ENCODE assay signal across 22 cellular contexts in genomic region chr7:139989366-139990141, GRCh38.
DNase-seq lines count a peak whose midpoint lies in the region; ATAC-seq, FAIRE-seq and TF ChIP-seq lines count a peak whose summit lies in the region.
"Had no signal": no experiment of that assay in that cellular context is flagged by ENCODE, and none has a peak within 500 bp of the region (broad histone marks: within the 10 kb centered on the region; RNA-seq: fewer than 3 reads in every experiment).

No MANE protein-coding gene starts in this region.

- H3F3A ChIP-seq in MM.1S (ENCODE audit: insufficient read depth, low read length): no peaks in the 10 kb centered on the region

- no peaks in the 10 kb centered on the region for H3K27me3 ChIP-seq in CD4-positive, CD25-positive, alpha-beta regulatory T cell (ENCODE audit: control insufficient read depth, insufficient read depth, low read length)
- H3K27me3 ChIP-seq in H9 (ENCODE audit: insufficient read depth, low read length): no peaks in the 10 kb centered on the region; the same call in 1 of the 2 replicates
- peaks cover 0 to 19% of the 10 kb centered on the region in 2 experiments; a peak in 3 of 5 replicates for H3K27me3 ChIP-seq in K562 (ENCODE audit: control insufficient read depth in 2 of 2, insufficient read depth in 2 of 2, low read length in 2 of 2)
- no peaks in the 10 kb centered on the region for H3K27me3 ChIP-seq in MM.1S (replicated peaks; ENCODE audit: insufficient read depth, low read length)
- H3K27me3 ChIP-seq in thyroid gland: no peaks in the 10 kb centered on the region

- H3K27ac ChIP-seq in CD4-positive, CD25-positive, alpha-beta regulatory T cell (ENCODE audit: insufficient read depth, low read length, poor library complexity, severe bottlenecking): no peak overlapping the region
- H3K27ac ChIP-seq in H9 (ENCODE audit: insufficient read length, low read depth, low read length): no peak overlapping the region
- no peak overlapping the region for H3K27ac ChIP-seq in K562 (ENCODE audit: extremely low read depth, low read depth, low read length)
- H3K27ac ChIP-seq in MM.1S (ENCODE audit: low read length): no peak overlapping the region
- no peak overlapping the region for H3K27ac ChIP-seq in thyroid gland

- no peaks in the 10 kb centered on the region for H3K9me1 ChIP-seq in K562 (ENCODE audit: control insufficient read depth, insufficient read depth, low read length)

- H2AK5ac ChIP-seq in H9 (ENCODE audit: insufficient read length, low read length): no peak overlapping the region

- no peak overlapping the region for H4K8ac ChIP-seq in H9 (replicated peaks; ENCODE audit: insufficient read length, low read depth, low read length)

- H2BK120ac ChIP-seq in H9 (ENCODE audit: low read depth, low read length, poor library complexity, severe bottlenecking): no peak overlapping the region

- no peak for TF ChIP-seq POLR2A in K562 (conservative IDR thresholded peaks at IDR 0.05)
- TF ChIP-seq POLR2A in thyroid gland (IDR thresholded peaks at IDR 0.05): no peak

- H3K23ac ChIP-seq in H9 (ENCODE audit: insufficient read length, low read depth, low read length): no peak overlapping the region

- H3K27me3 Mint-ChIP-seq in CD4-positive, CD25-positive, alpha-beta regulatory T cell: peaks cover 2% of the 10 kb centered on the region
- peaks cover 3% of the 10 kb centered on the region; the same call in 1 of the 2 replicates for H3K27me3 Mint-ChIP-seq in H9 (ENCODE audit: low read depth)
- H3K27me3 Mint-ChIP-seq in nephron (ENCODE audit: low read depth): peaks cover 3% of the 10 kb centered on the region
- H3K27me3 Mint-ChIP-seq: CD4-positive, alpha-beta memory T cell had no signal

- no peak for TF ChIP-seq CTCF in H9 (conservative IDR thresholded peaks at IDR 0.05)
- TF ChIP-seq CTCF in K562 (IDR thresholded peaks at IDR 0.05 in 2 of 3, conservative IDR thresholded peaks at IDR 0.05 in 1 of 3; ENCODE audit: insufficient read depth in 2 of 3, low read depth in 1 of 3, low read length in 3 of 3): no peak
- no peak for TF ChIP-seq CTCF in nephron (IDR thresholded peaks at IDR 0.05; ENCODE audit: unreplicated experiment in 3 of 3)
- TF ChIP-seq CTCF in MM.1S (IDR thresholded peaks at IDR 0.05; ENCODE audit: low read length): no peak
- no peak for TF ChIP-seq CTCF in thyroid gland (IDR thresholded peaks at IDR 0.05)

- POLR2A ChIA-PET in K562 (lab: Yijun Ruan, JAX): interaction anchor here (1.3 to 4.2 kb wide), 4 partner anchors 9 to 211 kb away, joined by 3 to 26 read pairs (median 6); no protein-coding TSS in a partner anchor

- WGBS in H9 (ENCODE audit: extremely low coverage, insufficient read length, low lambda C conversion rate): no CpG with 5 or more reads among the region's 12 CpGs
- WGBS in K562 (ENCODE audit: insufficient coverage, low coverage, missing lambda C conversion rate): 39% methylated on average over 12 of the region's 12 CpGs
- 79% methylated on average over 11 to 12 of the region's 12 CpGs for WGBS in thyroid gland, 2 donors

- no peaks in the 10 kb centered on the region for H3K9me3 ChIP-seq in CD4-positive, CD25-positive, alpha-beta regulatory T cell (ENCODE audit: control insufficient read depth in 2 of 2, low read length in 2 of 2)
- H3K9me3 ChIP-seq in H9 (ENCODE audit: control insufficient read depth, low read depth, low read length) (no peaks in the 10 kb centered on the region), K562 (replicated peaks; ENCODE audit: control insufficient read depth, insufficient read depth, low read depth, low read length) (no peaks in the 10 kb centered on the region), MM.1S (replicated peaks; ENCODE audit: insufficient read depth, low read length) (no peaks in the 10 kb centered on the region), thyroid gland (no peaks in the 10 kb centered on the region)

- no peak overlapping the region for H3K9ac ChIP-seq in H9 (ENCODE audit: extremely low read depth, insufficient read length, low read length)
- peak overlapping the region in 1 of 2 experiments; percentile 53; a peak in 1 of 4 replicates for H3K9ac ChIP-seq in K562 (ENCODE audit: insufficient read depth in 1 of 2, low read depth in 2 of 2, low read length in 2 of 2)
- H3K9ac ChIP-seq in MM.1S (ENCODE audit: low read length): no peak overlapping the region

- H3K4me1 ChIP-seq in CD4-positive, CD25-positive, alpha-beta regulatory T cell (ENCODE audit: control insufficient read depth, insufficient read depth, low read length, poor library complexity, severe bottlenecking): no peaks in the 10 kb centered on the region
- no peaks in the 10 kb centered on the region for H3K4me1 ChIP-seq in H9 (ENCODE audit: insufficient read depth, low read length)
- H3K4me1 ChIP-seq in K562 (replicated peaks in 1 of 2; ENCODE audit: control insufficient read depth in 2 of 2, insufficient read depth in 2 of 2, low read length in 2 of 2): peaks cover 0 to 8% of the 10 kb centered on the region in 2 experiments; a peak in 3 of 5 replicates
- H3K4me1 ChIP-seq in MM.1S (ENCODE audit: low read length): no peaks in the 10 kb centered on the region
- no peaks in the 10 kb centered on the region for H3K4me1 ChIP-seq in thyroid gland

- in situ Hi-C loops in K562 (cut with MboI): no loop called here

- no peaks in the 10 kb centered on the region for H3K36me3 ChIP-seq in CD4-positive, CD25-positive, alpha-beta regulatory T cell (ENCODE audit: control insufficient read depth, insufficient read depth, low read length)
- H3K36me3 ChIP-seq in K562 (ENCODE audit: control insufficient read depth, insufficient read depth, low read length) (no peaks in the 10 kb centered on the region), MM.1S (replicated peaks; ENCODE audit: insufficient read depth, low read length) (no peaks in the 10 kb centered on the region), thyroid gland (no peaks in the 10 kb centered on the region)

- ATAC-seq in CD4-positive, CD25-positive, alpha-beta regulatory T cell (ENCODE audit: low read depth in 2 of 2): no peak
- ATAC-seq in K562 (no peak), GM19397 (IDR thresholded peaks at IDR 0.05; ENCODE audit: unreplicated experiment) (no peak)

- H2AFZ ChIP-seq in H9 (ENCODE audit: low read length) (no peak overlapping the region), K562 (ENCODE audit: low read depth, low read length) (peak overlapping the region; percentile 10; the same call in 1 of the 2 replicates), MM.1S (ENCODE audit: low read length) (no peak overlapping the region)

- no peaks in the 10 kb centered on the region for H3K23me2 ChIP-seq in H9 (ENCODE audit: insufficient read length, low read depth, low read length, poor library complexity, severe bottlenecking)

- no peak for TF ChIP-seq RAD21 in K562 (CRISPR knock-in tag; conservative IDR thresholded peaks at IDR 0.05 in 1 of 2, IDR thresholded peaks at IDR 0.05 in 1 of 2)

- no peak overlapping the region for H3K4me3 Mint-ChIP-seq in CD4-positive, CD25-positive, alpha-beta regulatory T cell
- no peak overlapping the region for H3K4me3 Mint-ChIP-seq in H9
- no peak overlapping the region for H3K4me3 Mint-ChIP-seq in nephron
- H3K4me3 Mint-ChIP-seq: CD4-positive, alpha-beta memory T cell had no signal

- H3K4ac ChIP-seq in H9 (ENCODE audit: low read depth, low read length): no peak overlapping the region

- no peak overlapping the region for H2BK5ac ChIP-seq in H9 (ENCODE audit: insufficient read length, low read length)

- no peak overlapping the region for H3K18ac ChIP-seq in H9 (ENCODE audit: insufficient read length, low read depth, low read length)

- H3K4me2 ChIP-seq in H9 (ENCODE audit: insufficient read depth, insufficient read length, low read length) (no peak overlapping the region), K562 (ENCODE audit: insufficient read depth, low read length) (no peak overlapping the region), MM.1S (ENCODE audit: low read depth, low read length) (no peak overlapping the region)

- CTCF ChIA-PET in K562 (lab: Yijun Ruan, JAX; ENCODE audit: low intra/inter-chr PET ratio): no interaction called here

- no peak overlapping the region for H2BK12ac ChIP-seq in H9 (ENCODE audit: insufficient read length, low read depth, low read length)

- peaks cover 0 to 1% (median 0%) of the 10 kb centered on the region in 7 donors for H3K9me3 Mint-ChIP-seq in CD4-positive, CD25-positive, alpha-beta regulatory T cell
- H3K9me3 Mint-ChIP-seq in H9 (no peaks in the 10 kb centered on the region), nephron (no peaks in the 10 kb centered on the region)
- H3K9me3 Mint-ChIP-seq: CD4-positive, alpha-beta memory T cell had no signal

- H2BK20ac ChIP-seq in H9 (ENCODE audit: low read depth, low read length, poor library complexity, severe bottlenecking): no peak overlapping the region

- H3K79me1 ChIP-seq in H9 (ENCODE audit: insufficient read depth, low read depth, low read length, poor library complexity, severe bottlenecking): no peaks in the 10 kb centered on the region

- H4K5ac ChIP-seq in H9 (ENCODE audit: insufficient read length, low read depth, low read length): no peak overlapping the region

- no peak for FAIRE-seq in K562 (lab: Jason Lieb, UNC)

- H4K20me1 ChIP-seq in H9 (ENCODE audit: control insufficient read depth, insufficient read depth, insufficient read length): no peaks in the 10 kb centered on the region
- H4K20me1 ChIP-seq in K562 (replicated peaks; ENCODE audit: control insufficient read depth, insufficient read depth, low read length): no peaks in the 10 kb centered on the region
- H4K20me1 ChIP-seq in MM.1S (ENCODE audit: insufficient read depth, low read length): no peaks in the 10 kb centered on the region

- peak overlapping the region in 2 of 3 donors; percentile 21 to 27 for H3K27ac Mint-ChIP-seq in CD4-positive, CD25-positive, alpha-beta regulatory T cell
- H3K27ac Mint-ChIP-seq in H9: peak overlapping the region in 2 of 3 experiments; percentile 62 to 91; a peak in 4 of 7 replicates
- peak overlapping the region; percentile 42 to 59 (median 51) for H3K27ac Mint-ChIP-seq in nephron

- H3K79me2 ChIP-seq in H9 (ENCODE audit: insufficient read depth, low read length): no peaks in the 10 kb centered on the region
- H3K79me2 ChIP-seq in K562 (ENCODE audit: control insufficient read depth, insufficient read depth, low read length): no peaks in the 10 kb centered on the region
- no peaks in the 10 kb centered on the region for H3K79me2 ChIP-seq in MM.1S (ENCODE audit: low read length)

- TF ChIP-seq EP300 in K562 (IDR thresholded peaks at IDR 0.05; ENCODE audit: low read length): no peak

- H3K9me2 ChIP-seq in MM.1S (replicated peaks; ENCODE audit: insufficient read depth, low read length): no peaks in the 10 kb centered on the region

- H3K36me3 Mint-ChIP-seq in CD4-positive, CD25-positive, alpha-beta regulatory T cell: no peaks in the 10 kb centered on the region
- H3K36me3 Mint-ChIP-seq in H9 (ENCODE audit: insufficient read depth in 1 of 3, low read depth in 3 of 3) (no peaks in the 10 kb centered on the region), nephron (ENCODE audit: low read depth) (no peaks in the 10 kb centered on the region)

- no peak overlapping the region; the same call in 1 of the 2 replicates for H3K14ac ChIP-seq in H9 (ENCODE audit: insufficient read depth, low read length)

- no peak for DNase-seq in CD4-positive, CD25-positive, alpha-beta regulatory T cell
- DNase-seq in H9 (no peak), K562 (ENCODE audit: extremely low read depth in 1 of 4, low spot score in 3 of 4) (no peak), MM.1S (no peak), thyroid gland (no peak), posterior cingulate gyrus (no peak)
- DNase-seq: ACHN; Calu3; CD4-positive, alpha-beta memory T cell; DMS79; GOT3; Karpas-422; NCI-H1105; NCI-H1694 treated with DMSO at 0.1 percent for 48 hours; NCI-H226; NCI-H524 treated with DMSO at 0.1 percent for 48 hours; NK-92 treated with Interleukin-12 subunit alpha and Interleukin-12 subunit beta, amount 100 ng/mL, for 24 hours; OCI-M1; RPMI8226; SIG-M5 had no signal

- H3K4me3 ChIP-seq in CD4-positive, CD25-positive, alpha-beta regulatory T cell (ENCODE audit: low read depth, low read length): no peak overlapping the region
- no peak overlapping the region for H3K4me3 ChIP-seq in K562
- no peak overlapping the region for H3K4me3 ChIP-seq in MM.1S (ENCODE audit: low read length)
- no peak overlapping the region for H3K4me3 ChIP-seq in thyroid gland (replicated peaks in 1 of 3)

- intact Hi-C loops in K562 (cut with micrococcal nuclease) (loop anchor here (5.0 kb wide), 1 partner anchor 212 kb away; the partner anchor contains the start of gene HIPK2), thyroid gland (cut with DNase I) (no loop called here), posterior cingulate gyrus (cut with DNase I) (no loop called here)

- no peak overlapping the region for H3K56ac ChIP-seq in H9 (ENCODE audit: insufficient read length, low read depth, low read length)

- BruUV-seq in K562 (replicated peaks; lab: Mats Ljungman, UMichigan): no TSS peak

- no peak overlapping the region for H3T11ph ChIP-seq in H9 (ENCODE audit: low read length)

- H2BK15ac ChIP-seq in H9 (ENCODE audit: low read depth, low read length): no peak overlapping the region

- H3K4me1 Mint-ChIP-seq in CD4-positive, CD25-positive, alpha-beta regulatory T cell: no peaks in the 10 kb centered on the region
- H3K4me1 Mint-ChIP-seq in H9: peaks cover 10 to 16% of the 10 kb centered on the region in 2 experiments
- peaks cover 24% of the 10 kb centered on the region for H3K4me1 Mint-ChIP-seq in nephron

- no peak overlapping the region for H4K91ac ChIP-seq in H9 (ENCODE audit: insufficient read length, low read depth, low read length)

Comparison
In these comparisons a context has a peak if more than half of its experiments do, and no peak if none do; other contexts are left out.
1. H3K27ac Mint-ChIP-seq: peak in every context shown above with its lines; median percentile 76 in H9; 51 in nephron; 24 in CD4-positive, CD25-positive, alpha-beta regulatory T cell.